ENCODE assay signal across 23 cellular contexts in the genomic region with DNA sequence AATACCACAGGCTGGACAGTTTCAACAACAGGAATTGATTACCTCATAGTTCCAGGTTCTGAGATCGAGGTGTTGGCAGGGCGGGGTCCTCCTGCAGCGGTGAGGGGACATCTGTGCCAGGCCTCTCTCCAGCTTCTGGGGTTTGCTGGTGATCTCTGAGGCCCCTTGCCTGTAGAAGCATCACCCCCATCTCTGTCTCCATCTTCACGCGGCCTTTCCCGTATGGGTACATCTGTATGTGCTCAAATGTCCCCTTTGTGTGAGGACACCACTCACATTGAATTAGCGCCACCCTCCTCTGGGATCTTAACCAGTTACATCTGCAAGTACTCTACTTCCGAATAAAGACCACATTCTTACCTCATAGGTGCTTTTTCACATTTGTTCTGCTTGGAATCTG.
"Had no signal": no experiment of that assay in that cellular context is flagged by ENCODE, and none has a peak within 500 bp of the region (broad histone marks: within the 10 kb centered on the region; RNA-seq: fewer than 3 reads in every experiment).

No MANE protein-coding gene starts in this region.

- FAIRE-seq: HepG2 had no signal

- H3K27me3 ChIP-seq: MG63 had no signal

- H3K9me3 ChIP-seq: MG63, SK-N-SH had no signal

- H3K36me3 ChIP-seq: MG63 had no signal

- H3K27ac ChIP-seq: RWPE1 had no signal

- DNase-seq: IMR-90, Karpas-422, KG1, MG63, NCI-H1092, NCI-H1105 treated with DMSO at 0.1 percent for 48 hours, NCI-H1417 treated with DMSO at 0.1 percent for 48 hours, NCI-H146, NCI-H1694 treated with DMSO at 0.1 percent for 48 hours, NCI-H1930, NCI-H2081, NCI-H2107, NCI-H226, NCI-H446, NCI-H510A, NCI-H524 treated with DMSO at 0.1 percent for 48 hours, NCI-H69, NCI-H774, SHP77, SK-N-SH had no signal

- H3K9ac ChIP-seq: SK-N-SH had no signal

- H3K4me3 ChIP-seq: MG63 had no signal

- ATAC-seq: HepG2, Panc1 had no signal

- H3K4me2 ChIP-seq: SK-N-SH had no signal
